ENCODE assay signal across 14 cellular contexts in the genomic region with DNA sequence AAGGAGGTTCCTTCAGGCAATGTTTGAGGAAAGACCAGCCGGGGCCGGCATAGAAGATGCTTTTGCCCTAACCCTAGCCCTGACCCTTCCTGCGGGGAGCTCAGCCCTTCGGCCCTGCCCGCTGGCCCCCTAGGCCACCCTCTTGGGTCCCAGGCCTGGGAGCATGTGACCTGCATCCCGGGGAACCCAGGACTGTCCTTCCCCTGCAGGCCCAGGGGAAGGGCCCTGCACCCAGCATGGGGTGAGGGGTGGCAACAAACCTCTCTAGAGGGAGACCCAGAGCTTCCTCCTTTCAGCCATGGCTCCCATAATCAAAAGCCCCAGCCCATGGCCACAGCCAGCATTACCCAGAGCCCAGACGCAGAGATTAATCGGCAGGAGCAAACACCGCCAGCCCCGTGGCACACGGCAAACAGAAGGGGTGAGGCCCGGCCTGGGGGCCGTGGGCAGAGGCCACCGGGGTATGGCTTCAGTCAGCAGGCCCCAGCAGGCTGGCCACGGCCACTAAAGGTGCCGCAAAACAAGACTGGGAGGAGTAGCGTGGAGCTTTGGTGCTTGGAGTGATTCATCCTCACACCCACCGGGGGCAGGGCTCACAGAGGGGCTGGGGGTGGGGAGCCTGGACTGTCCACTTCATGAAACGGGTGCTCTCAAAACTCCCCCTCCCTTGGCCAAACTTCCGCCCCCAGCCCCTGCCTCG.
"Had no signal": no experiment of that assay in that cellular context is flagged by ENCODE, and none has a peak within 500 bp of the region (broad histone marks: within the 10 kb centered on the region; RNA-seq: fewer than 3 reads in every experiment).

No MANE protein-coding gene starts in this region.

- H3K9me3 ChIP-seq: prostate gland had no signal

- H3K27ac ChIP-seq: prostate gland, VCaP had no signal

- H3K4me3 ChIP-seq: prostate gland had no signal

- ATAC-seq: activated CD4-positive, alpha-beta T cell treated with anti-CD3 and anti-CD28 coated beads for 36 hours; stimulated activated effector memory CD8-positive, alpha-beta T cell treated with anti-CD3 and anti-CD28 coated beads, Interleukin-12 subunit alpha, Interleukin-12 subunit beta, amount 100 ng/mL, for 72 hours had no signal

- H3K36me3 ChIP-seq: prostate gland had no signal

- DNase-seq: activated CD4-positive, alpha-beta memory T cell treated with anti-CD3 and anti-CD28 coated beads, Interleukin-2, amount 10 ng/mL, durations not matched to agents 7 days and 5 days; activated CD4-positive, alpha-beta T cell treated with anti-CD3 and anti-CD28 coated beads for 36 hours; activated effector memory CD4-positive, alpha-beta T cell treated with anti-CD3 and anti-CD28 coated beads, Interleukin-2, amount 50 U/mL, for 16 hours; activated T-cell treated with anti-CD3 and anti-CD28 coated beads, Interleukin-2, amount 50 U/mL, for 48 hours; amniotic stem cell; cortex of kidney; effector CD8-positive, alpha-beta T cell; foreskin fibroblast; naive B cell; nucleus accumbens; stimulated activated CD4-positive, alpha-beta T cell treated with anti-CD3 and anti-CD28 coated beads, Interleukin-12 subunit alpha, Interleukin-12 subunit beta, amount 100 ng/mL, for 4 hours had no signal

- H3K4me1 ChIP-seq: prostate gland had no signal
